ENCODE assay signal across 17 cellular contexts in the genomic region with DNA sequence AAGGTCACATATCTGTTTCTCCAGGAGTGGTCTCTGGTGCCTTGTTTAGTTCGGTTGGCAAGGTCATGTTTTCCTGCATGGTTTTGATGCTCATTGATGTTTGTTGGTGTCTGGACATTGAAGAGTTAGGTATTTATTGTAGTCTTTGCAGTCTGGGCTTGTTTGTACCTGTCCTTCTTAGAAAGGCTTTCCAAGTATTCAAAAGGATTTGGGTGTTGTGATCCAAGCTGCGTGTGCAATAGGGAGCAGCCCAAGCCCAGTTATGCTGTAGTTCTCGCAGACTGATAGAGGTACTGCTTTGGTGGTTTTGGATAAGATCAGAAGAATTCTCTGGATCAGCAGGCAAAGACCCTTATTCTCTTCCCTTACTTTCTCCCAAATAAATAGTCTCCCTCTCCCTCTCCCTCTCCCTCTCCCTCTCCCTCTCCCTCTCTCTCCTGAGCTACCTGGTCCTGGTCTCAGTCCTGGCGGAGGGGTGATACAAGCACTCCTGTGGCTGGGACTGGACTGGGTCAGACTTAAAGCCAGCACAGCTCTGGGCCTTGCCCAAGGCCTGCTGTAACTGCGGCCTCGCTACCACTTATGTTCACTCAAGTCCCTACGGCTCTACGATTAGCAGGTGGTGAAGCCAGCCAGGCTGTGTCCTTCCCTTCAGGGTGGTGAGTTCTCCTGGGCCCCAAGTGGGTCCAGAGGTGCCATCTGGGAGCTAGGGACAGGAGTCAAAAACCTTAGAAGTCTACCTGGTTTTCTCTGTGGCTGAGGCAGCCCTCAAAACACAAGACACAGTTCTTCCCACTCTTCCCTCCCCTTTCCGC. TPM values are rescaled to one million over a fixed set of nuclear protein-coding genes. Genes with fewer than 3 reads are reported as not detected.
DNase-seq lines count a peak whose midpoint lies in the region; ATAC-seq, FAIRE-seq and TF ChIP-seq lines count a peak whose summit lies in the region.
"Had no signal": no experiment of that assay in that cellular context is flagged by ENCODE, and none has a peak within 500 bp of the region (broad histone marks: within the 10 kb centered on the region; RNA-seq: fewer than 3 reads in every experiment).

No MANE protein-coding gene starts in this region.

- CTCF ChIA-PET in activated naive CD4-positive, alpha-beta T cell treated with anti-CD3 and anti-CD28 coated beads, Interleukin-2, amount 10 ng/mL, durations not matched to agents 7 days and 5 days (lab: Charles Lee) = interaction anchor here (0.8 to 1.7 kb wide), 2 partner anchors 10 to 14 kb away, joined by 3 to 4 read pairs; no protein-coding TSS in a partner anchor

- no peak for ATAC-seq in T-helper 17 cell
- ATAC-seq: A549 had no signal

- dilution Hi-C loops in keratinocyte (cut with MboI; ENCODE audit: extremely low pct_ligation_motif_present, low sequenced_read_pairs) = no loop called here

- no peaks in the 10 kb centered on the region for H4K20me1 ChIP-seq in keratinocyte (ENCODE audit: control insufficient read depth, extremely low read depth, insufficient read depth, low read length)

- H3K4me3 Mint-ChIP-seq in activated naive CD4-positive, alpha-beta T cell treated with anti-CD3 and anti-CD28 coated beads, Interleukin-2, amount 10 ng/mL, durations not matched to agents 7 days and 5 days = no peak overlapping the region
- no peak overlapping the region for H3K4me3 Mint-ChIP-seq in T-helper 17 cell
- H3K4me3 Mint-ChIP-seq: IgD-negative memory B cell had no signal

- intact Hi-C loops in spleen (cut with DNase I; ENCODE audit: low total_unique reads) = no loop called here

- H3K9me3 ChIP-seq in T-helper 17 cell (ENCODE audit: control insufficient read depth, low read length, poor library complexity, severe bottlenecking) = no peaks in the 10 kb centered on the region
- no peaks in the 10 kb centered on the region for H3K9me3 ChIP-seq in keratinocyte (ENCODE audit: control insufficient read depth, low read depth, low read length)
- no peaks in the 10 kb centered on the region for H3K9me3 ChIP-seq in spleen
- H3K9me3 ChIP-seq: A549 had no signal

- peaks cover 7% of the 10 kb centered on the region for H3K27me3 Mint-ChIP-seq in activated naive CD4-positive, alpha-beta T cell treated with anti-CD3 and anti-CD28 coated beads, Interleukin-2, amount 10 ng/mL, durations not matched to agents 7 days and 5 days
- H3K27me3 Mint-ChIP-seq in T-helper 17 cell = no peaks in the 10 kb centered on the region
- H3K27me3 Mint-ChIP-seq: IgD-negative memory B cell had no signal

- TF ChIP-seq POLR2A in spleen (IDR thresholded peaks at IDR 0.05) = no peak

- H3K4me2 ChIP-seq in keratinocyte (ENCODE audit: control insufficient read depth, extremely low read depth, insufficient read depth, low read depth, low read length) = peak overlapping the region; percentile 45
- H3K4me2 ChIP-seq: A549 had no signal

- no peaks in the 10 kb centered on the region for H3K9me1 ChIP-seq in keratinocyte (ENCODE audit: control insufficient read depth, extremely low read depth, insufficient read depth, low read length)

- H3K4me1 Mint-ChIP-seq in activated naive CD4-positive, alpha-beta T cell treated with anti-CD3 and anti-CD28 coated beads, Interleukin-2, amount 10 ng/mL, durations not matched to agents 7 days and 5 days = no peaks in the 10 kb centered on the region
- H3K4me1 Mint-ChIP-seq in T-helper 17 cell = peaks cover 8% of the 10 kb centered on the region

- H3K27ac ChIP-seq in keratinocyte (ENCODE audit: control insufficient read depth, insufficient read depth, low read length) (no peak overlapping the region), spleen (no peak overlapping the region)
- H3K27ac ChIP-seq: A549 had no signal

- no peaks in the 10 kb centered on the region for H3K36me3 ChIP-seq in keratinocyte (ENCODE audit: control insufficient read depth in 2 of 2, extremely low read depth in 1 of 2, insufficient read depth in 2 of 2, low read length in 2 of 2)
- H3K36me3 ChIP-seq in spleen = no peaks in the 10 kb centered on the region

- no peak for TF ChIP-seq CTCF in keratinocyte (optimal IDR thresholded peaks at IDR 0.05 in 1 of 3, IDR thresholded peaks at IDR 0.05 in 1 of 3, conservative IDR thresholded peaks at IDR 0.05 in 1 of 3; ENCODE audit: extremely low read depth in 1 of 3, insufficient read depth in 2 of 3, low read length in 3 of 3)
- TF ChIP-seq CTCF in spleen (IDR thresholded peaks at IDR 0.05 in 8 of 11, conservative IDR thresholded peaks at IDR 0.05 in 3 of 11) = no peak

- no peaks in the 10 kb centered on the region for H3K36me3 Mint-ChIP-seq in activated naive CD4-positive, alpha-beta T cell treated with anti-CD3 and anti-CD28 coated beads, Interleukin-2, amount 10 ng/mL, durations not matched to agents 7 days and 5 days
- no peaks in the 10 kb centered on the region for H3K36me3 Mint-ChIP-seq in T-helper 17 cell (ENCODE audit: low read depth)

- H3K27ac Mint-ChIP-seq in activated naive CD4-positive, alpha-beta T cell treated with anti-CD3 and anti-CD28 coated beads, Interleukin-2, amount 10 ng/mL, durations not matched to agents 7 days and 5 days = no peak overlapping the region
- peak overlapping the region; percentile 62 for H3K27ac Mint-ChIP-seq in T-helper 17 cell
- H3K27ac Mint-ChIP-seq: IgD-negative memory B cell had no signal

- DNase-seq in activated naive CD4-positive, alpha-beta T cell treated with anti-CD3 and anti-CD28 coated beads, Interleukin-2, amount 10 ng/mL, durations not matched to agents 7 days and 5 days = peak; percentile 5
- DNase-seq in activated naive CD4-positive, alpha-beta T cell (lab: John Stamatoyannopoulos, UW) = no peak
- DNase-seq in T-helper 17 cell (no peak), keratinocyte (ENCODE audit: low read depth, low spot score) (no peak), spleen (peak; percentile 34), RPMI8226 (no peak), dermis blood vessel endothelial cell (no peak)
- DNase-seq: DMS53, NCI-H1417, NCI-H1930, NCI-H2171, NCI-H446 treated with DMSO at 0.1 percent for 48 hours, NCI-H748 treated with DMSO at 0.1 percent for 48 hours had no signal

- peaks cover 10% of the 10 kb centered on the region for H3K4me1 ChIP-seq in keratinocyte (ENCODE audit: control insufficient read depth, extremely low read depth, insufficient read depth, low read length)
- H3K4me1 ChIP-seq in spleen = no peaks in the 10 kb centered on the region
- H3K4me1 ChIP-seq: A549 had no signal

- H3K27me3 ChIP-seq in keratinocyte (ENCODE audit: control insufficient read depth, extremely low read depth, insufficient read depth, low read length) (no peaks in the 10 kb centered on the region), spleen (replicated peaks in 1 of 7) (no peaks in the 10 kb centered on the region)

- H3K4me3 ChIP-seq in keratinocyte (ENCODE audit: control insufficient read depth in 2 of 3, extremely low read depth in 1 of 3, insufficient read depth in 2 of 3, low read depth in 1 of 3, low read length in 3 of 3) (no peak overlapping the region), spleen (no peak overlapping the region)
- H3K4me3 ChIP-seq: A549 had no signal

- H3K9ac ChIP-seq in keratinocyte (ENCODE audit: control insufficient read depth, extremely low read depth, insufficient read depth, low read length) = no peak overlapping the region

- H3K9me3 Mint-ChIP-seq in activated naive CD4-positive, alpha-beta T cell treated with anti-CD3 and anti-CD28 coated beads, Interleukin-2, amount 10 ng/mL, durations not matched to agents 7 days and 5 days = no peaks in the 10 kb centered on the region

- FAIRE-seq in keratinocyte (lab: Jason Lieb, UNC) = peak; percentile 70
- FAIRE-seq: A549, GM18507 had no signal

- WGBS in spleen, 5 donors = 70 to 91% (median 84%) methylated on average over 8 to 9 of the region's 9 CpGs

- no peaks in the 10 kb centered on the region for H3K79me2 ChIP-seq in keratinocyte (ENCODE audit: control insufficient read depth, insufficient read depth, low read length)

- H2AFZ ChIP-seq in keratinocyte (ENCODE audit: control insufficient read depth, low read length) = peak overlapping the region; percentile 27

RNA-seq across cellular contexts. Expression of a gene that starts 27.3 kb away (rescaled TPM):
- not detected for total RNA-seq in T-helper 17 cell
- not detected in 3 replicates for polyA plus RNA-seq in keratinocyte
- polyA plus RNA-seq in keratinocyte (2011; ENCODE audit: low read depth) = not detected
- not detected in 2 replicates for polyA plus RNA-seq in keratinocyte (2011; cell fraction: cytosol; rRNA removed)
- polyA plus RNA-seq in keratinocyte (2011; cell fraction: nucleus; rRNA removed) = 0.05 and 0.13 TPM in 2 replicates
- 0.05 TPM in 1 of 2 replicates, not detected in the other for polyA plus RNA-seq in keratinocyte (2012; ENCODE audit: low replicate concordance)
- polyA minus RNA-seq in keratinocyte = not detected in 3 replicates
- polyA minus RNA-seq in keratinocyte (2011; cell fraction: cytosol; rRNA and poly(A)+ RNA removed) = not detected
- not detected in 2 replicates for polyA minus RNA-seq in keratinocyte (2011; cell fraction: nucleus; rRNA and poly(A)+ RNA removed)
- total RNA-seq in spleen = under 1 TPM in 5 of 7 donors, not detected in 2; 0.07 to 0.26 (median 0.11) TPM
- under 1 TPM in 2 of 3 donors, not detected in 1; 0.02 to 0.05 TPM for polyA plus RNA-seq in spleen
- not detected in 2 replicates for total RNA-seq in dermis blood vessel endothelial cell
- total RNA-seq: HT-29 had no signal
- polyA plus RNA-seq: IgD-negative memory B cell had no signal

Comparison
In these comparisons a context has a peak if more than half of its experiments do, and no peak if none do; other contexts are left out.
1. DNase-seq: peak in activated naive CD4-positive, alpha-beta T cell treated with anti-CD3 and anti-CD28 coated beads, Interleukin-2, amount 10 ng/mL, durations not matched to agents 7 days and 5 days (single experiment) and spleen (single experiment); none in activated naive CD4-positive, alpha-beta T cell (0 of 4), T-helper 17 cell (0 of 3), keratinocyte (single experiment), RPMI8226 (single experiment) and dermis blood vessel endothelial cell (single experiment).